ENCODE assay signal across 8 cellular contexts in genomic region chr1:100455478-100456072, GRCh38.
A peak's percentile ranks its signal among the peaks of the same experiment; 100 is the strongest.
DNase-seq lines count a peak whose midpoint lies in the region; ATAC-seq, FAIRE-seq and TF ChIP-seq lines count a peak whose summit lies in the region.

No MANE protein-coding gene starts in this region.

- H3K4me1 Mint-ChIP-seq in IgD-negative memory B cell (peaks cover 16 to 38% (median 24%) of the 10 kb centered on the region in 3 donors), astrocyte (ENCODE audit: low read depth, unreplicated experiment) (peaks cover 9% of the 10 kb centered on the region)
- H3K4me1 Mint-ChIP-seq in T-helper 2 cell treated with Interferon-gamma antibody and Interleukin-4, amounts not matched to agents 5 μg/mL and 100 μg/mL, for 36 hours (ENCODE audit: low read depth): peaks cover 54% of the 10 kb centered on the region

- no peaks in the 10 kb centered on the region for H3K9me3 ChIP-seq in astrocyte (ENCODE audit: insufficient read depth, low read depth, low read length)

- H3K4me2 ChIP-seq in astrocyte (ENCODE audit: low read length): no peak overlapping the region

- H3K27me3 Mint-ChIP-seq in IgD-negative memory B cell (no peaks in the 10 kb centered on the region), astrocyte (ENCODE audit: low read depth, unreplicated experiment) (no peaks in the 10 kb centered on the region)
- H3K27me3 Mint-ChIP-seq in T-helper 2 cell treated with Interferon-gamma antibody and Interleukin-4, amounts not matched to agents 5 μg/mL and 100 μg/mL, for 36 hours (ENCODE audit: low read depth): no peaks in the 10 kb centered on the region

- no peak for FAIRE-seq in astrocyte (lab: Jason Lieb, UNC)

- H2AFZ ChIP-seq in astrocyte (ENCODE audit: low read depth, low read length): no peak overlapping the region

- H3K4me3 ChIP-seq in astrocyte (ENCODE audit: insufficient read depth, low read depth, low read length) (no peak overlapping the region), coronary artery (no peak overlapping the region)

- no peaks in the 10 kb centered on the region for H3K79me2 ChIP-seq in astrocyte (ENCODE audit: insufficient read depth, low read length)

- no peaks in the 10 kb centered on the region for H3K27me3 ChIP-seq in astrocyte (ENCODE audit: insufficient read depth, low read length)

- DNase-seq in DMS53 (lab: John Stamatoyannopoulos, UW) (peak; percentile 64), astrocyte (ENCODE audit: low read depth) (no peak), myocyte (ENCODE audit: low read depth) (peak; percentile 20), coronary artery (ENCODE audit: low spot score) (no peak)
- DNase-seq in T-helper 2 cell treated with Interferon-gamma antibody and Interleukin-4, amounts not matched to agents 5 μg/mL and 100 μg/mL, for 36 hours (ENCODE audit: low spot score): no peak
- DNase-seq in activated CD8-positive, alpha-beta memory T cell treated with anti-CD3 and anti-CD28 coated beads, Interleukin-2, amount 50 U/mL, for 4 hours: no peak

- no peaks in the 10 kb centered on the region for H3K36me3 ChIP-seq in astrocyte (ENCODE audit: insufficient read depth, low read length)

- H3K4me3 Mint-ChIP-seq in IgD-negative memory B cell: no peak overlapping the region
- no peak overlapping the region for H3K4me3 Mint-ChIP-seq in astrocyte (ENCODE audit: unreplicated experiment)
- H3K4me3 Mint-ChIP-seq in T-helper 2 cell treated with Interferon-gamma antibody and Interleukin-4, amounts not matched to agents 5 μg/mL and 100 μg/mL, for 36 hours: no peak overlapping the region

- H4K20me1 ChIP-seq in astrocyte (ENCODE audit: insufficient read depth, low read length): no peaks in the 10 kb centered on the region

- ATAC-seq in GM18511 (IDR thresholded peaks at IDR 0.05; ENCODE audit: unreplicated experiment): no peak

- H3K27ac ChIP-seq in astrocyte (ENCODE audit: low read depth, low read length): no peak overlapping the region
- H3K27ac ChIP-seq in coronary artery: no peak overlapping the region

- no peaks in the 10 kb centered on the region for H3K4me1 ChIP-seq in astrocyte (ENCODE audit: insufficient read depth, low read length)

- H3K27ac Mint-ChIP-seq in IgD-negative memory B cell: peak overlapping the region in 2 of 3 donors; percentile 52 to 71
- H3K27ac Mint-ChIP-seq in astrocyte (ENCODE audit: unreplicated experiment): no peak overlapping the region
- H3K27ac Mint-ChIP-seq in T-helper 2 cell treated with Interferon-gamma antibody and Interleukin-4, amounts not matched to agents 5 μg/mL and 100 μg/mL, for 36 hours: no peak overlapping the region

- H3K9me3 Mint-ChIP-seq in IgD-negative memory B cell (no peaks in the 10 kb centered on the region), astrocyte (ENCODE audit: unreplicated experiment) (no peaks in the 10 kb centered on the region)
- H3K9me3 Mint-ChIP-seq in T-helper 2 cell treated with Interferon-gamma antibody and Interleukin-4, amounts not matched to agents 5 μg/mL and 100 μg/mL, for 36 hours: no peaks in the 10 kb centered on the region

- H3K36me3 Mint-ChIP-seq in IgD-negative memory B cell: peaks cover 9% of the 10 kb centered on the region
- H3K36me3 Mint-ChIP-seq in astrocyte (ENCODE audit: low read depth, unreplicated experiment): peaks cover 1% of the 10 kb centered on the region
- H3K36me3 Mint-ChIP-seq in T-helper 2 cell treated with Interferon-gamma antibody and Interleukin-4, amounts not matched to agents 5 μg/mL and 100 μg/mL, for 36 hours (ENCODE audit: low read depth): peaks cover 34% of the 10 kb centered on the region

- no peak overlapping the region for H3K9ac ChIP-seq in astrocyte (ENCODE audit: low read length)

- TF ChIP-seq CTCF in astrocyte (IDR thresholded peaks at IDR 0.05; ENCODE audit: insufficient read depth, low read depth, low read length): peak; percentile 43
- TF ChIP-seq CTCF in coronary artery (IDR thresholded peaks at IDR 0.05): no peak

Comparison
In these comparisons a context has a peak if more than half of its experiments do, and no peak if none do; other contexts are left out.
1. DNase-seq: peak in DMS53 (single experiment) and myocyte (single experiment); none in astrocyte (single experiment), coronary artery (single experiment), T-helper 2 cell treated with Interferon-gamma antibody and Interleukin-4, amounts not matched to agents 5 μg/mL and 100 μg/mL, for 36 hours (single experiment) and activated CD8-positive, alpha-beta memory T cell treated with anti-CD3 and anti-CD28 coated beads, Interleukin-2, amount 50 U/mL, for 4 hours (single experiment).
2. H3K27ac Mint-ChIP-seq: peak in IgD-negative memory B cell (2 of 3); none in astrocyte (single experiment) and T-helper 2 cell treated with Interferon-gamma antibody and Interleukin-4, amounts not matched to agents 5 μg/mL and 100 μg/mL, for 36 hours (single experiment).